In genomic region chr19:35615036-35615435, GRCh38 we compare ENCODE assay signal across 24 cellular contexts. TPM values are rescaled to one million over a fixed set of nuclear protein-coding genes. Genes with fewer than 3 reads are reported as not detected.
"Had no signal": no experiment of that assay in that cellular context is flagged by ENCODE, and none has a peak within 500 bp of the region (broad histone marks: within the 10 kb centered on the region; RNA-seq: fewer than 3 reads in every experiment).

No MANE protein-coding gene starts in this region.

- ATAC-seq: HepG2, T-cell had no signal

- H3K27ac ChIP-seq: KMS-11, SJCRH30 had no signal

- H3K4me2 ChIP-seq: KMS-11 had no signal

- H3K27me3 Mint-ChIP-seq: T-cell had no signal

- H3K27me3 ChIP-seq: SJCRH30 had no signal

- H3K4me3 ChIP-seq: SJCRH30 had no signal

- H3K27ac Mint-ChIP-seq: T-cell had no signal

- H3K9me3 Mint-ChIP-seq: T-cell had no signal

- H3K9me3 ChIP-seq: SJCRH30 had no signal

- DNase-seq: IMR-90, Kasumi-1, MM.1S, NCI-H1092 treated with DMSO at 0.1 percent for 48 hours, NCI-H1436, NCI-H187, NCI-H2029, NCI-H2081 treated with DMSO at 0.1 percent for 48 hours, NCI-H2171, NCI-H226, NCI-H446, NCI-H510A, NCI-H524 treated with DMSO at 0.1 percent for 48 hours, NCI-H69, NCI-H774, RPMI8226, SHP77 treated with DMSO at 0.1 percent for 48 hours, SJCRH30, SW 1271, T-cell had no signal

- H3K4me1 ChIP-seq: SJCRH30 had no signal

- H3K9ac ChIP-seq: KMS-11 had no signal

RNA-seq across cellular contexts. Expression of gene ETV2, which starts 26.5 kb away (rescaled TPM):
- total RNA-seq: IMR-90 had no signal

RNA-seq across cellular contexts. Expression of gene PMIS2, which starts 29.1 kb away (rescaled TPM):
- total RNA-seq: HepG2, HT1080, IMR-90, M059J, SJCRH30, T-cell had no signal
- polyA plus RNA-seq: HepG2, IMR-90 had no signal
